1 cellular context compared by ENCODE assay signal in the genomic region with DNA sequence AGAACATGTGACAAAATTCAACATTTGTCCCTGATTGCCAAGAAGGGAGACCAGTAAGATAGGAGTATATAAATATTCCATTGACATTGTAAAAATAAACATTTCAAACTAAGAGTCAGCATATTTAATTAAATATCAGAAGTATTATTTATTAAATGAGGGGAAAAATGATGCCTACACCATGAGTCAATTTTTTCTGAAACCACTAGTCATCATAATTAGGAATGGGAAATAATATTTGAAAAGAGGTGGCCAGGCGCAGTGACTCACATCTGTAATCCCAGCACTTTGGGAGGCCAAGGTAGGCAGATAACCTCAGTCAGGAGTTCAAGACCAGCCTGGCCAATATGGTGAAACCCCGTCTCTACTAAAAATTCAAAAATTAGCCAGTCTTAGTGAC.
TF ChIP-seq lines count a peak whose summit lies in the region.

No MANE protein-coding gene starts in this region.

TF ChIP-seq in endothelial cell of umbilical vein, 7 proteins besides CTCF, POLR2A, EP300 and RAD21:
- peak; percentile 62 for TF ChIP-seq FOS (IDR thresholded peaks at IDR 0.05; ENCODE audit: borderline replicate concordance, insufficient read depth, low read length)
- TF ChIP-seq MYC (IDR thresholded peaks at IDR 0.05; ENCODE audit: low read depth, low read length) = no peak
